1 cellular context compared by ENCODE assay signal in the genomic region with DNA sequence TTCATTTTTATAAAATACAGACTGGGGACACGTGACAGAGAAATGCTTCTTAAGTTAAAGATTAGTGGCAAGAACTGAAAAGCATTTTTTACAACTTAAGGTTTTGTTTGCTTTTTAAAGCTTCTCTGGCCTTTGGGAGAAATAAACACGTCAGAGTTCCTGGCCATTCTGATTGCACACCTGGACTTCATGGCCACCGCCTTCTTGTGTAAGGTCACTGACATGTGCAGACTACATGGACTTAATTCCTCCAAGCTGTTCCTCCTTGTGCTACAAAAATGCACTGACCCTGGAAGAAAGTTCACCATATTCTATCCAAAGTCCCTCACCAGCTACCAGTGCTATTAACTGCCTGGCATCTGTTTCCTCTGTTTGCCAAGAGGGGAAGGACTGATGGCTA.
TF ChIP-seq lines count a peak whose summit lies in the region.

No MANE protein-coding gene starts in this region.

TF ChIP-seq in HepG2, 621 proteins besides CTCF, POLR2A, EP300 and RAD21 (continued from another document):
- TF ChIP-seq, protein P1, sequence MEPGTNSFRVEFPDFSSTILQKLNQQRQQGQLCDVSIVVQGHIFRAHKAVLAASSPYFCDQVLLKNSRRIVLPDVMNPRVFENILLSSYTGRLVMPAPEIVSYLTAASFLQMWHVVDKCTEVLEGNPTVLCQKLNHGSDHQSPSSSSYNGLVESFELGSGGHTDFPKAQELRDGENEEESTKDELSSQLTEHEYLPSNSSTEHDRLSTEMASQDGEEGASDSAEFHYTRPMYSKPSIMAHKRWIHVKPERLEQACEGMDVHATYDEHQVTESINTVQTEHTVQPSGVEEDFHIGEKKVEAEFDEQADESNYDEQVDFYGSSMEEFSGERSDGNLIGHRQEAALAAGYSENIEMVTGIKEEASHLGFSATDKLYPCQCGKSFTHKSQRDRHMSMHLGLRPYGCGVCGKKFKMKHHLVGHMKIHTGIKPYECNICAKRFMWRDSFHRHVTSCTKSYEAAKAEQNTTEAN (CRISPR knock-in tag; conservative IDR thresholded peaks at IDR 0.05), result no peak
- TF ChIP-seq NCOA1 (CRISPR knock-in tag; IDR thresholded peaks at IDR 0.05) (no peak), BCL6 (CRISPR knock-in tag; IDR thresholded peaks at IDR 0.05) (peak; percentile 8; the same call in 1 of the 2 replicates), ZNF570 (CRISPR knock-in tag; IDR thresholded peaks at IDR 0.05; ENCODE audit: borderline replicate concordance) (no peak)
